ENCODE assay signal across 7 cellular contexts in genomic region chr1:84691139-84691783, GRCh38. TPM values are rescaled to one million over a fixed set of nuclear protein-coding genes. Genes with fewer than 3 reads are reported as not detected.
A peak's percentile ranks its signal among the peaks of the same experiment; 100 is the strongest.
DNase-seq lines count a peak whose midpoint lies in the region; TF ChIP-seq lines count a peak whose summit lies in the region.

No MANE protein-coding gene starts in this region.

- H3K9me3 Mint-ChIP-seq in endodermal cell: no peaks in the 10 kb centered on the region

- H3K14ac ChIP-seq in trophoblast cell (ENCODE audit: low read length): no peak overlapping the region

- H3K4me3 ChIP-seq in NT2/D1 (ENCODE audit: insufficient read length, low read depth) (peak overlapping the region; percentile 73), endodermal cell (ENCODE audit: low read length) (peak overlapping the region; percentile 91), trophoblast cell (ENCODE audit: low read depth, low read length) (peak overlapping the region; percentile 93)

- peaks cover 33% of the 10 kb centered on the region for H3K27me3 Mint-ChIP-seq in endodermal cell (ENCODE audit: insufficient read depth)

- no peak overlapping the region for H3K4ac ChIP-seq in trophoblast cell (ENCODE audit: low read depth, low read length)

- peaks cover 9% of the 10 kb centered on the region for H3K79me1 ChIP-seq in trophoblast cell (ENCODE audit: low read length)

- no peak overlapping the region for H3K18ac ChIP-seq in trophoblast cell (ENCODE audit: low read length)

- H2BK120ac ChIP-seq in trophoblast cell (ENCODE audit: insufficient read depth, low read length, poor library complexity): peak overlapping the region; percentile 52

- peaks cover 15% of the 10 kb centered on the region for H3K27me3 ChIP-seq in NT2/D1 (ENCODE audit: insufficient read depth, insufficient read length)
- H3K27me3 ChIP-seq in endodermal cell (ENCODE audit: control insufficient read depth, insufficient read depth, low read length, poor library complexity, severe bottlenecking): peaks cover 16% of the 10 kb centered on the region
- H3K27me3 ChIP-seq in trophoblast cell (ENCODE audit: insufficient read depth, low read length): no peaks in the 10 kb centered on the region

- intact Hi-C loops in posterior vena cava (cut with DNase I): no loop called here

- peak overlapping the region; percentile 22 for H3K27ac Mint-ChIP-seq in endodermal cell

- H2BK5ac ChIP-seq in trophoblast cell (ENCODE audit: low read depth, low read length, poor library complexity): no peak overlapping the region

- H4K12ac ChIP-seq in trophoblast cell (ENCODE audit: low read depth, low read length): no peak overlapping the region

- H3K27ac ChIP-seq in endodermal cell (ENCODE audit: low read depth, low read length) (no peak overlapping the region), trophoblast cell (ENCODE audit: low read depth, low read length) (no peak overlapping the region)

- H3K36me3 ChIP-seq in NT2/D1 (ENCODE audit: insufficient read depth, insufficient read length, low read length): no peaks in the 10 kb centered on the region
- no peaks in the 10 kb centered on the region for H3K36me3 ChIP-seq in endodermal cell (ENCODE audit: control insufficient read depth, insufficient read depth, low read length)
- no peaks in the 10 kb centered on the region for H3K36me3 ChIP-seq in trophoblast cell (ENCODE audit: control insufficient read depth in 1 of 2, insufficient read depth in 2 of 2, low read length in 2 of 2)

- no peak overlapping the region for H2BK12ac ChIP-seq in trophoblast cell (ENCODE audit: low read length)

- H3K4me2 ChIP-seq in trophoblast cell (ENCODE audit: low read length): peak overlapping the region; percentile 82

- H4K91ac ChIP-seq in trophoblast cell (ENCODE audit: low read depth, low read length): no peak overlapping the region

- H3K4me1 ChIP-seq in NT2/D1 (ENCODE audit: insufficient read depth, insufficient read length) (no peaks in the 10 kb centered on the region), endodermal cell (ENCODE audit: control insufficient read depth, insufficient read depth, low read length) (peaks cover 2% of the 10 kb centered on the region), trophoblast cell (ENCODE audit: control insufficient read depth in 1 of 2, insufficient read depth in 2 of 2, low read length in 2 of 2) (peaks cover 3% of the 10 kb centered on the region in 2 experiments)

- H3K23ac ChIP-seq in trophoblast cell (ENCODE audit: low read length): no peak overlapping the region

- DNase-seq in GM13977 (ENCODE audit: low spot score) (peak; percentile 9), NT2/D1 (ENCODE audit: low read depth, low spot score) (no peak), endodermal cell (peak; percentile 57), trophoblast cell (no peak), posterior vena cava (ENCODE audit: low spot score) (no peak), DMS153 treated with DMSO at 0.1 percent for 48 hours (lab: John Stamatoyannopoulos, UW; ENCODE audit: unreplicated experiment) (no peak), GF-D8 (lab: John Stamatoyannopoulos, UW) (no peak)

- H3K79me2 ChIP-seq in trophoblast cell (ENCODE audit: control insufficient read depth, insufficient read depth, low read length, poor library complexity): peaks cover 4% of the 10 kb centered on the region

- WGBS in endodermal cell (ENCODE audit: insufficient coverage in 1 of 2, insufficient read length in 1 of 2), 2 experiments: 43 to 46% methylated on average over 10 to 13 of the region's 13 CpGs
- no CpG with 5 or more reads among the region's 13 CpGs for WGBS in trophoblast cell (ENCODE audit: extremely low coverage, insufficient coverage, insufficient read length)

- H3K9ac ChIP-seq in NT2/D1 (ENCODE audit: insufficient read length, low read depth): peak overlapping the region; percentile 85
- peak overlapping the region; percentile 68 for H3K9ac ChIP-seq in endodermal cell (ENCODE audit: extremely low read depth, low read length, poor library complexity, severe bottlenecking)
- H3K9ac ChIP-seq in trophoblast cell (ENCODE audit: low read length): no peak overlapping the region

- H3K9me3 ChIP-seq in NT2/D1 (ENCODE audit: insufficient read depth, low read length) (no peaks in the 10 kb centered on the region), endodermal cell (ENCODE audit: control insufficient read depth, low read length) (no peaks in the 10 kb centered on the region), trophoblast cell (ENCODE audit: insufficient read depth, low read depth, low read length) (no peaks in the 10 kb centered on the region)

- H4K8ac ChIP-seq in trophoblast cell (ENCODE audit: low read depth, low read length): peak overlapping the region; percentile 61

- H2AK5ac ChIP-seq in trophoblast cell (ENCODE audit: low read length): peak overlapping the region; percentile 38

- H2AFZ ChIP-seq in trophoblast cell (ENCODE audit: insufficient read depth, low read length, poor library complexity): peak overlapping the region; percentile 96

- TF ChIP-seq CTCF in GM13977 (IDR thresholded peaks at IDR 0.05; ENCODE audit: extremely low read depth, insufficient read depth, missing control alignments): no peak
- no peak for TF ChIP-seq CTCF in endodermal cell (conservative IDR thresholded peaks at IDR 0.05)

- peaks cover 30% of the 10 kb centered on the region for H3K4me1 Mint-ChIP-seq in endodermal cell

- peak overlapping the region; percentile 63 for H3K4me3 Mint-ChIP-seq in endodermal cell

- no peaks in the 10 kb centered on the region for H3K36me3 Mint-ChIP-seq in endodermal cell (ENCODE audit: low read depth)

- in situ Hi-C loops in GM13977 (cut with MboI; ENCODE audit: low pct_unique_long_range_greater_than_20kb, low sequenced_read_pairs, unreplicated experiment): no loop called here

RNA-seq across cellular contexts. Expression of gene SSX2IP, which starts 1.0 kb away (rescaled TPM):
- 10 to 100 TPM; 16.6 to 21.8 TPM for total RNA-seq in endodermal cell
- polyA plus RNA-seq in endodermal cell (2013, experiment 1 of 2): 18.8 TPM
- 19.6 TPM for polyA plus RNA-seq in endodermal cell (2013, experiment 2 of 2)
- 15.0 and 17.0 TPM in 2 replicates for polyA plus RNA-seq in trophoblast cell (2013)
- 1 to 10 TPM; 4.7 to 8.6 TPM for total RNA-seq in posterior vena cava

Comparison
In these comparisons a context has a peak if more than half of its experiments do, and no peak if none do; other contexts are left out.
1. DNase-seq: peak in GM13977 (single experiment) and endodermal cell (single experiment); none in NT2/D1 (single experiment), trophoblast cell (0 of 2), posterior vena cava (single experiment), DMS153 treated with DMSO at 0.1 percent for 48 hours (single experiment) and GF-D8 (single experiment).
2. Peak in every context shown above with its lines, with median percentiles within 50 percentile points of each other: H3K4me3 ChIP-seq.